In the genomic region with DNA sequence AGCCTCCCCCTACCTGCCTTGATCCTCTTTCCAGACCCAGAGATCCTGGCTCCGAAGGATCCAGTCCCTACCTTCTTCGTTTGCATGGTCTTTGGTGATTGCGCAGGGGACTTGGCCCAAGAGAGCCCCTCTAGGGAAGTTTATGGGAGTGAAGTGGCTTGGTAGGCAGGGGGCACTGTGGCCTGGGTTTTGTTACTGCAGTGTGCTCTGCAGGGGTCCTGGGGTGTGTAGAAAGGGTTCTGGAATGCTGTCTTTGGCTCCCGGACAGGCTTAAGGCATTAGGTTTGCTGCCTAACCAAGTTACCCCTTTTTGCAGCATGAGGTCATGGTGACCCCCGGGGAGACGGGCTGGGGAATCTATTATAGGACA, we compare ENCODE assay signal across 8 cellular contexts. TPM values are rescaled to one million over a fixed set of nuclear protein-coding genes. Genes with fewer than 3 reads are reported as not detected.
DNase-seq lines count a peak whose midpoint lies in the region; ATAC-seq and TF ChIP-seq lines count a peak whose summit lies in the region.

No MANE protein-coding gene starts in this region.

- H3K9me3 ChIP-seq in CD4-positive, alpha-beta T cell (ENCODE audit: control insufficient read depth, low read length) = no peaks in the 10 kb centered on the region
- no peaks in the 10 kb centered on the region for H3K9me3 ChIP-seq in ectodermal cell (ENCODE audit: control insufficient read depth, low read length)
- no peaks in the 10 kb centered on the region for H3K9me3 ChIP-seq in osteoblast (ENCODE audit: low read depth, low read length)

- no peak for ATAC-seq in CD4-positive, alpha-beta T cell (ENCODE audit: poor library complexity)
- ATAC-seq in HG03460 (IDR thresholded peaks at IDR 0.05; ENCODE audit: unreplicated experiment) = no peak

- 28 to 35% methylated on average over 6 of the region's 6 CpGs for WGBS in ectodermal cell, 2 experiments

- H3K4me1 ChIP-seq in ectodermal cell (ENCODE audit: control insufficient read depth, insufficient read depth, low read length) (peaks cover 28% of the 10 kb centered on the region), osteoblast (ENCODE audit: insufficient read depth, low read length) (peaks cover 37% of the 10 kb centered on the region)

- H3K36me3 Mint-ChIP-seq in CD4-positive, alpha-beta T cell (ENCODE audit: low read depth) = peaks cover 71% of the 10 kb centered on the region

- peak overlapping the region; percentile 89 for H3K27ac Mint-ChIP-seq in CD4-positive, alpha-beta T cell

- H3K36me3 ChIP-seq in ectodermal cell (ENCODE audit: control insufficient read depth, insufficient read depth, low read length) (peaks cover 14% of the 10 kb centered on the region), osteoblast (ENCODE audit: insufficient read depth, low read length) (peaks cover 42% of the 10 kb centered on the region)

- POLR2A ChIA-PET in CD4-positive, alpha-beta T cell (lab: Charles Lee) = interaction anchor here (0.8 to 6.6 kb wide), 8 partner anchors 7 to 150 kb away, joined by 3 to 94 read pairs (median 10); a partner anchor contains a TSS

- H3K27ac ChIP-seq in CD4-positive, alpha-beta T cell (ENCODE audit: low read depth, low read length) = peak overlapping the region; percentile 86
- no peak overlapping the region for H3K27ac ChIP-seq in ectodermal cell (ENCODE audit: insufficient read depth, low read depth, low read length, poor library complexity, severe bottlenecking)
- H3K27ac ChIP-seq in osteoblast (ENCODE audit: low read depth, low read length) = peak overlapping the region; percentile 41

- H3K4me1 Mint-ChIP-seq in CD4-positive, alpha-beta T cell (ENCODE audit: low read depth) = peaks cover 67% of the 10 kb centered on the region

- H3K4me3 ChIP-seq in LNCaP clone FGC (ENCODE audit: low read depth, low read length) = peak overlapping the region; percentile 28
- H3K4me3 ChIP-seq in ectodermal cell (ENCODE audit: insufficient read depth, low read depth, low read length) = peak overlapping the region; percentile 48
- H3K4me3 ChIP-seq in osteoblast (ENCODE audit: insufficient read depth, low read length) = peak overlapping the region; percentile 63

- H3K4me3 Mint-ChIP-seq in CD4-positive, alpha-beta T cell = peak overlapping the region; percentile 91

- peaks cover 38% of the 10 kb centered on the region for H3K79me2 ChIP-seq in osteoblast (ENCODE audit: insufficient read depth, low read length)

- no peaks in the 10 kb centered on the region for H3K27me3 ChIP-seq in CD4-positive, alpha-beta T cell (ENCODE audit: control insufficient read depth, insufficient read depth, low read length)
- H3K27me3 ChIP-seq in ectodermal cell (ENCODE audit: control insufficient read depth, insufficient read depth, low read length, poor library complexity, severe bottlenecking) (no peaks in the 10 kb centered on the region), osteoblast (ENCODE audit: insufficient read depth, low read length) (no peaks in the 10 kb centered on the region)

- no peak for TF ChIP-seq CTCF in CD4-positive, alpha-beta T cell (IDR thresholded peaks at IDR 0.05)
- no peak for TF ChIP-seq CTCF in LNCaP clone FGC (IDR thresholded peaks at IDR 0.05; ENCODE audit: control insufficient read depth, extremely low read depth, insufficient read depth)
- TF ChIP-seq CTCF in osteoblast (IDR thresholded peaks at IDR 0.05; ENCODE audit: extremely low read depth, low read depth, low read length) = peak; percentile 33

- H3K9me3 Mint-ChIP-seq in CD4-positive, alpha-beta T cell = no peaks in the 10 kb centered on the region

- no peak overlapping the region for H2AFZ ChIP-seq in osteoblast (ENCODE audit: low read length)

- H3K27me3 Mint-ChIP-seq in CD4-positive, alpha-beta T cell = no peaks in the 10 kb centered on the region

- CTCF ChIA-PET in CD4-positive, alpha-beta T cell (lab: Charles Lee) = interaction anchor here (0.8 to 2.9 kb wide), 4 partner anchors 15 to 74 kb away, joined by 3 to 15 read pairs (median 3); no protein-coding TSS in a partner anchor

- H4K20me1 ChIP-seq in osteoblast (ENCODE audit: insufficient read depth, low read length) = peaks cover 32% of the 10 kb centered on the region

- DNase-seq in CD4-positive, alpha-beta T cell = no peak
- DNase-seq in LNCaP clone FGC (ENCODE audit: low read depth) = no peak
- DNase-seq in osteoblast (ENCODE audit: insufficient read length, low spot score, missing footprints) = peak; percentile 77
- DNase-seq in SIG-M5 (lab: John Stamatoyannopoulos, UW) = no peak
- DNase-seq in NCI-H2196 treated with DMSO at 0.1 percent for 48 hours (lab: John Stamatoyannopoulos, UW; ENCODE audit: unreplicated experiment) = no peak
- no peak for DNase-seq in NCI-H1417 treated with DMSO at 0.1 percent for 48 hours (lab: John Stamatoyannopoulos, UW)

- intact Hi-C loops in CD4-positive, alpha-beta T cell (cut with DNase I, micrococcal nuclease) = loop anchor here (2.0 to 10.0 kb wide), 5 partner anchors 14 to 756 kb away; a partner anchor contains a TSS

- peak overlapping the region; percentile 95 for H3K4me2 ChIP-seq in osteoblast (ENCODE audit: insufficient read depth, low read length)

RNA-seq across cellular contexts. Expression of a gene that starts 3.8 kb away (rescaled TPM):
- 10 to 100 TPM; 72.7 to 80.7 TPM for total RNA-seq in CD4-positive, alpha-beta T cell
- polyA plus RNA-seq in ectodermal cell (2013, experiment 1 of 4) = 44.3 TPM
- 38.5 TPM for polyA plus RNA-seq in ectodermal cell (2013, experiment 2 of 4)
- 31.8 TPM for polyA plus RNA-seq in ectodermal cell (2013, experiment 3 of 4)
- 35.7 TPM for polyA plus RNA-seq in ectodermal cell (2013, experiment 4 of 4)
- total RNA-seq in osteoblast = 146 and 162 TPM in 2 replicates

RNA-seq across cellular contexts. Expression of a gene that starts 8.2 kb away (rescaled TPM):
- not detected for total RNA-seq in CD4-positive, alpha-beta T cell
- polyA plus RNA-seq in ectodermal cell (2013, experiment 1 of 4) = not detected
- polyA plus RNA-seq in ectodermal cell (2013, experiment 2 of 4) = not detected
- polyA plus RNA-seq in ectodermal cell (2013, experiment 3 of 4) = not detected
- polyA plus RNA-seq in ectodermal cell (2013, experiment 4 of 4) = not detected
- not detected in 2 replicates for total RNA-seq in osteoblast

RNA-seq across cellular contexts. Expression of a gene that starts 56.7 kb away (rescaled TPM):
- total RNA-seq in CD4-positive, alpha-beta T cell = 10 to 100 TPM; 57.5 to 62.5 TPM
- polyA plus RNA-seq in ectodermal cell (2013, experiment 1 of 4) = 72.0 TPM
- 67.4 TPM for polyA plus RNA-seq in ectodermal cell (2013, experiment 2 of 4)
- polyA plus RNA-seq in ectodermal cell (2013, experiment 3 of 4) = 60.4 TPM
- polyA plus RNA-seq in ectodermal cell (2013, experiment 4 of 4) = 77.4 TPM
- total RNA-seq in osteoblast = 149 and 152 TPM in 2 replicates
